Comparison of ENCODE assay signal across 8 cellular contexts in the genomic region with DNA sequence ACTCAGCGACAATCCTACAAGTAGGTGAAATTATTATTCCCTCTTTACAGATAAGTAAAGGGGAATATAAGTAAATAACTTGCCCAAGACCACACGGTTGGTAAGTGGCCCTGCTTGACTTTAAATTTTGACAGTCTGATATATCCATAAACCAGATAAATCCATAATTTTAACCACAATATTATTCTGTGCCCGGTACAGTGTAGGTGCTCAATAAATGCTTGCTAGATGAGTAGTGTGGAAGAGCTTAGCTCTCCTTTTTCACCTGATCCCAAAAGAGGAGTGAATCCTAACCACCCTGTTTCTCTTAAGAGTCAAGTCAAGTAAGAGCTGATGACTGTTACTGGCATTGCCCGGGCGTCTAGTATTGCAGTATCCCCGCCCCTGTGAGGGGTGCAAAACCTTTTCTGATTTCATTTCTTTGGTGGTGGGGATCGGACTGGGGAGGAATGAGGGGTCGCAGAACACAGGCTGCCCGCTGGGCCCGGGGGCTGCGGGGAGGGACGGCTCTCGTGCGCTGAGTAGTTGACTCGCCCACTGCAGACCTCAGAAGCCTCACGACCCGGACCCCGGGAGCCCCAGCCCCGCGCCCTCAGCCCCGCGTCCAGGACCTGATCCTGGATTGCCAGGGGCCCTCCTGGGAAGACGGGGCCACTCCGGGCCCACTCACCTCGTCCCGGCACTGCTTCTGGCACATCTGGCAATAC. TPM values are rescaled to one million over a fixed set of nuclear protein-coding genes. Genes with fewer than 3 reads are reported as not detected.
A peak's percentile ranks its signal among the peaks of the same experiment; 100 is the strongest.
DNase-seq lines count a peak whose midpoint lies in the region; ATAC-seq and TF ChIP-seq lines count a peak whose summit lies in the region.

No MANE protein-coding gene starts in this region.

- H3K27ac ChIP-seq in body of pancreas, result peak overlapping the region; percentile 16 to 89 (median 68)

- H3K27me3 ChIP-seq in BE2C (no peaks in the 10 kb centered on the region), body of pancreas (no peaks in the 10 kb centered on the region)

- H3K9me3 ChIP-seq in BE2C (no peaks in the 10 kb centered on the region), body of pancreas (no peaks in the 10 kb centered on the region)

- H3K4me1 ChIP-seq in BE2C, result no peaks in the 10 kb centered on the region; the same call in 1 of the 2 replicates
- H3K4me1 ChIP-seq in body of pancreas, result peaks cover 55% of the 10 kb centered on the region

- no peak for TF ChIP-seq POLR2A in body of pancreas (IDR thresholded peaks at IDR 0.05)
- TF ChIP-seq POLR2A in lower leg skin (IDR thresholded peaks at IDR 0.05), result no peak

- H3K36me3 ChIP-seq in BE2C, result peaks cover 11% of the 10 kb centered on the region
- H3K36me3 ChIP-seq in body of pancreas (replicated peaks in 1 of 2; ENCODE audit: insufficient read depth in 1 of 2, low read depth in 2 of 2), result no peaks in the 10 kb centered on the region

- ATAC-seq in GM19452 (IDR thresholded peaks at IDR 0.05; ENCODE audit: unreplicated experiment) (peak; percentile 14), HG03565 (IDR thresholded peaks at IDR 0.05; ENCODE audit: unreplicated experiment) (peak; percentile 0), body of pancreas (peak; percentile 20)

- TF ChIP-seq CTCF in BE2C (IDR thresholded peaks at IDR 0.05; ENCODE audit: low read depth, low read length) (no peak), body of pancreas (IDR thresholded peaks at IDR 0.05) (no peak), lower leg skin (IDR thresholded peaks at IDR 0.05) (no peak)

- intact Hi-C loops in body of pancreas (cut with DNase I), result no loop called here
- intact Hi-C loops in lower leg skin (cut with DNase I; ENCODE audit: low total_unique reads), result no loop called here

- DNase-seq in BE2C (no peak), body of pancreas (no peak), lower leg skin (ENCODE audit: low spot score in 2 of 2) (peak in 1 of 2 donors; percentile 89), DMS114 treated with DMSO at 0.1 percent for 48 hours (lab: John Stamatoyannopoulos, UW; ENCODE audit: unreplicated experiment) (no peak), NCI-H1436 treated with DMSO at 0.1 percent for 48 hours (lab: John Stamatoyannopoulos, UW) (no peak), activated gamma-delta T cell (lab: John Stamatoyannopoulos, UW) (no peak)

- H3K4me3 ChIP-seq in BE2C (ENCODE audit: low read depth, low read length), result peak overlapping the region; percentile 69
- peak overlapping the region; percentile 77 to 91 for H3K4me3 ChIP-seq in body of pancreas
- H3K4me3 ChIP-seq in lower leg skin (ENCODE audit: low read depth, poor library complexity, severe bottlenecking), result peak overlapping the region; percentile 98

- 2 to 5% methylated on average over 8 to 26 of the region's 26 CpGs for WGBS in body of pancreas, 2 donors
- 2 to 4% methylated on average over 15 to 18 of the region's 26 CpGs for WGBS in lower leg skin, 2 donors

RNA-seq across cellular contexts. Expression of a gene that starts 0.5 kb away (rescaled TPM):
- 8.3 TPM for polyA plus RNA-seq in BE2C (2012; ENCODE audit: insufficient read depth, insufficient read length, low read depth)
- total RNA-seq in body of pancreas (1 to 10 TPM; 4.9 to 6.2 TPM), lower leg skin (10 to 100 TPM in 1 of 4 donors, 1 to 10 TPM in 3; 7.0 to 10.3 (median 8.2) TPM)

RNA-seq across cellular contexts. Expression of a gene that starts 0.7 kb away (rescaled TPM):
- 379 TPM for polyA plus RNA-seq in BE2C (2012; ENCODE audit: insufficient read depth, insufficient read length, low read depth)
- total RNA-seq in body of pancreas, result 100 to 1,000 TPM; 127 to 148 TPM
- total RNA-seq in lower leg skin, result 100 to 1,000 TPM; 148 to 233 (median 216) TPM

RNA-seq across cellular contexts. Expression of a gene that starts 31.0 kb away (rescaled TPM):
- 10.1 TPM for polyA plus RNA-seq in BE2C (2012; ENCODE audit: insufficient read depth, insufficient read length, low read depth)
- 10 to 100 TPM in 1 of 2 donors, 1 to 10 TPM in 1; 6.0 to 12.9 TPM for total RNA-seq in body of pancreas
- total RNA-seq in lower leg skin, result 1 to 10 TPM; 5.0 to 8.3 (median 7.7) TPM
